1 cellular context compared by ENCODE assay signal in genomic region chr6:22789315-22789714, GRCh38.
TF ChIP-seq lines count a peak whose summit lies in the region.

No MANE protein-coding gene starts in this region.

TF ChIP-seq in GM23338, 12 proteins besides CTCF, POLR2A, EP300 and RAD21 (continued from another document):
- TF ChIP-seq JUNB (IDR thresholded peaks at IDR 0.05; ENCODE audit: unreplicated experiment) (no peak), STAT1 (IDR thresholded peaks at IDR 0.05; ENCODE audit: unreplicated experiment) (no peak)
